In the genomic region with DNA sequence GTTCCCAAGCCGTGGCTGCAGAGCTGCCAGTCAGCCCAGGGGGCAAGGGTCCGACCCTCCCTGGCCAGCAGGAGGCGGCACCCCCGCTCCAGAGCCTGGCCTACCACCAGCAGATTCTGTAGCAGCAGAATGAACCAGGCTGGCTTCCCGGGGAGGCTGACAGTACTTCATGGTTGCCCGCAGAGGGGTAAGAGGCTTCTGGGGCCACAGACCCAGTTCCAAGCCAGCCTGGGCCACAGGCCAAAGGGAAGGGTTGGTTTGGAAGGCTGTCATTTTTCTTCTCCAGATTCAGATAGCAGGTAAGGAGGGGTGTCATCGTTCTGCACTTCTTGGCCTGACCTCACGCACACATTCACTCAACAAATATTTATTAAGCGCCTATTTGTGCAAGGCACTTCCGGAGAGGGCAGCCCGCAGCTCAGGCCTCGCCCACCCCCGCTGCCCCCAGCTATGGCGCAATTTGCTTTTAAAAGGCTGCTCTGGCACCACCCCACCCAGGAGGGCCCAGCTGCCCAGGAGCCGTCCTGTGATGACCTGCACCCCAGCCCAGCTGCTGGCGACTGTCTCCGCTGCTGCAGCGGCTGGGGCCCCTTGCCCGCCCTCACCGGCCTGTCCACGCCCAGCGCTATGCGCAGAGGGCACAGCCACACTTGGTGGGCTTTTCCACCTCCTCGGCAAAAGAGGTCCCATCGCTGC, we compare ENCODE assay signal across 1 cellular context.
A peak's percentile ranks its signal among the peaks of the same experiment; 100 is the strongest.
TF ChIP-seq lines count a peak whose summit lies in the region.

No MANE protein-coding gene starts in this region.

TF ChIP-seq in HepG2, 621 proteins besides CTCF, POLR2A, EP300 and RAD21 (continued from another document and continues in another):
- TF ChIP-seq, protein P1, sequence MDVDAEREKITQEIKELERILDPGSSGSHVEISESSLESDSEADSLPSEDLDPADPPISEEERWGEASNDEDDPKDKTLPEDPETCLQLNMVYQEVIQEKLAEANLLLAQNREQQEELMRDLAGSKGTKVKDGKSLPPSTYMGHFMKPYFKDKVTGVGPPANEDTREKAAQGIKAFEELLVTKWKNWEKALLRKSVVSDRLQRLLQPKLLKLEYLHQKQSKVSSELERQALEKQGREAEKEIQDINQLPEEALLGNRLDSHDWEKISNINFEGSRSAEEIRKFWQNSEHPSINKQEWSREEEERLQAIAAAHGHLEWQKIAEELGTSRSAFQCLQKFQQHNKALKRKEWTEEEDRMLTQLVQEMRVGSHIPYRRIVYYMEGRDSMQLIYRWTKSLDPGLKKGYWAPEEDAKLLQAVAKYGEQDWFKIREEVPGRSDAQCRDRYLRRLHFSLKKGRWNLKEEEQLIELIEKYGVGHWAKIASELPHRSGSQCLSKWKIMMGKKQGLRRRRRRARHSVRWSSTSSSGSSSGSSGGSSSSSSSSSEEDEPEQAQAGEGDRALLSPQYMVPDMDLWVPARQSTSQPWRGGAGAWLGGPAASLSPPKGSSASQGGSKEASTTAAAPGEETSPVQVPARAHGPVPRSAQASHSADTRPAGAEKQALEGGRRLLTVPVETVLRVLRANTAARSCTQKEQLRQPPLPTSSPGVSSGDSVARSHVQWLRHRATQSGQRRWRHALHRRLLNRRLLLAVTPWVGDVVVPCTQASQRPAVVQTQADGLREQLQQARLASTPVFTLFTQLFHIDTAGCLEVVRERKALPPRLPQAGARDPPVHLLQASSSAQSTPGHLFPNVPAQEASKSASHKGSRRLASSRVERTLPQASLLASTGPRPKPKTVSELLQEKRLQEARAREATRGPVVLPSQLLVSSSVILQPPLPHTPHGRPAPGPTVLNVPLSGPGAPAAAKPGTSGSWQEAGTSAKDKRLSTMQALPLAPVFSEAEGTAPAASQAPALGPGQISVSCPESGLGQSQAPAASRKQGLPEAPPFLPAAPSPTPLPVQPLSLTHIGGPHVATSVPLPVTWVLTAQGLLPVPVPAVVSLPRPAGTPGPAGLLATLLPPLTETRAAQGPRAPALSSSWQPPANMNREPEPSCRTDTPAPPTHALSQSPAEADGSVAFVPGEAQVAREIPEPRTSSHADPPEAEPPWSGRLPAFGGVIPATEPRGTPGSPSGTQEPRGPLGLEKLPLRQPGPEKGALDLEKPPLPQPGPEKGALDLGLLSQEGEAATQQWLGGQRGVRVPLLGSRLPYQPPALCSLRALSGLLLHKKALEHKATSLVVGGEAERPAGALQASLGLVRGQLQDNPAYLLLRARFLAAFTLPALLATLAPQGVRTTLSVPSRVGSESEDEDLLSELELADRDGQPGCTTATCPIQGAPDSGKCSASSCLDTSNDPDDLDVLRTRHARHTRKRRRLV (CRISPR knock-in tag; IDR thresholded peaks at IDR 0.05), result no peak
- TF ChIP-seq NCOA5 (CRISPR knock-in tag; IDR thresholded peaks at IDR 0.05) (no peak), AGO2 (optimal IDR thresholded peaks at IDR 0.05; ENCODE audit: low read depth, low read length) (peak; percentile 71), ZSCAN29 (CRISPR knock-in tag; conservative IDR thresholded peaks at IDR 0.05) (no peak), ZMYM4 (CRISPR knock-in tag; IDR thresholded peaks at IDR 0.05) (0 out of 2 replicates have a peak, but pooled peaks have one; percentile 38), MAF1 (CRISPR knock-in tag; IDR thresholded peaks at IDR 0.05; ENCODE audit: borderline replicate concordance) (no peak), ZNF232 (CRISPR knock-in tag; IDR thresholded peaks at IDR 0.05; ENCODE audit: borderline replicate concordance) (no peak), ZNF546 (CRISPR knock-in tag; conservative IDR thresholded peaks at IDR 0.05) (0 out of 2 replicates have a peak, but pooled peaks have one; percentile 8), ZNF207 (IDR thresholded peaks at IDR 0.05; ENCODE audit: borderline replicate concordance) (no peak), ZNF501 (CRISPR knock-in tag; IDR thresholded peaks at IDR 0.05) (peak; percentile 75), KDM3A (CRISPR knock-in tag; IDR thresholded peaks at IDR 0.05; ENCODE audit: low read depth) (0 out of 2 replicates have a peak, but pooled peaks have one; percentile 18), ISL2 (CRISPR knock-in tag; IDR thresholded peaks at IDR 0.05) (0 out of 2 replicates have a peak, but pooled peaks have one; percentile 34), ZNF713 (CRISPR knock-in tag; IDR thresholded peaks at IDR 0.05) (no peak), ZNF619 (CRISPR knock-in tag; IDR thresholded peaks at IDR 0.05) (no peak), ZBTB7B (CRISPR knock-in tag; IDR thresholded peaks at IDR 0.05) (peak; percentile 74; the same call in 1 of the 2 replicates), SOX13 (IDR thresholded peaks at IDR 0.05) (no peak), SOX13 (CRISPR knock-in tag; conservative IDR thresholded peaks at IDR 0.05 in 1 of 2, IDR thresholded peaks at IDR 0.05 in 1 of 2) (peak in 1 of 2 experiments; percentile 44; a peak in 1 of 4 replicates), ZNF138 (CRISPR knock-in tag; IDR thresholded peaks at IDR 0.05; ENCODE audit: low read depth) (no peak), RNF2 (conservative IDR thresholded peaks at IDR 0.05; ENCODE audit: low read depth) (no peak), RFX3 (CRISPR knock-in tag; IDR thresholded peaks at IDR 0.05) (no peak), KLF15 (CRISPR knock-in tag; IDR thresholded peaks at IDR 0.05; ENCODE audit: borderline replicate concordance) (no peak)
- TF ChIP-seq, protein P2, sequence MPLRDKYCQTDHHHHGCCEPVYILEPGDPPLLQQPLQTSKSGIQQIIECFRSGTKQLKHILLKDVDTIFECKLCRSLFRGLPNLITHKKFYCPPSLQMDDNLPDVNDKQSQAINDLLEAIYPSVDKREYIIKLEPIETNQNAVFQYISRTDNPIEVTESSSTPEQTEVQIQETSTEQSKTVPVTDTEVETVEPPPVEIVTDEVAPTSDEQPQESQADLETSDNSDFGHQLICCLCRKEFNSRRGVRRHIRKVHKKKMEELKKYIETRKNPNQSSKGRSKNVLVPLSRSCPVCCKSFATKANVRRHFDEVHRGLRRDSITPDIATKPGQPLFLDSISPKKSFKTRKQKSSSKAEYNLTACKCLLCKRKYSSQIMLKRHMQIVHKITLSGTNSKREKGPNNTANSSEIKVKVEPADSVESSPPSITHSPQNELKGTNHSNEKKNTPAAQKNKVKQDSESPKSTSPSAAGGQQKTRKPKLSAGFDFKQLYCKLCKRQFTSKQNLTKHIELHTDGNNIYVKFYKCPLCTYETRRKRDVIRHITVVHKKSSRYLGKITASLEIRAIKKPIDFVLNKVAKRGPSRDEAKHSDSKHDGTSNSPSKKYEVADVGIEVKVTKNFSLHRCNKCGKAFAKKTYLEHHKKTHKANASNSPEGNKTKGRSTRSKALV (CRISPR knock-in tag; IDR thresholded peaks at IDR 0.05), result no peak
- TF ChIP-seq, protein P3, sequence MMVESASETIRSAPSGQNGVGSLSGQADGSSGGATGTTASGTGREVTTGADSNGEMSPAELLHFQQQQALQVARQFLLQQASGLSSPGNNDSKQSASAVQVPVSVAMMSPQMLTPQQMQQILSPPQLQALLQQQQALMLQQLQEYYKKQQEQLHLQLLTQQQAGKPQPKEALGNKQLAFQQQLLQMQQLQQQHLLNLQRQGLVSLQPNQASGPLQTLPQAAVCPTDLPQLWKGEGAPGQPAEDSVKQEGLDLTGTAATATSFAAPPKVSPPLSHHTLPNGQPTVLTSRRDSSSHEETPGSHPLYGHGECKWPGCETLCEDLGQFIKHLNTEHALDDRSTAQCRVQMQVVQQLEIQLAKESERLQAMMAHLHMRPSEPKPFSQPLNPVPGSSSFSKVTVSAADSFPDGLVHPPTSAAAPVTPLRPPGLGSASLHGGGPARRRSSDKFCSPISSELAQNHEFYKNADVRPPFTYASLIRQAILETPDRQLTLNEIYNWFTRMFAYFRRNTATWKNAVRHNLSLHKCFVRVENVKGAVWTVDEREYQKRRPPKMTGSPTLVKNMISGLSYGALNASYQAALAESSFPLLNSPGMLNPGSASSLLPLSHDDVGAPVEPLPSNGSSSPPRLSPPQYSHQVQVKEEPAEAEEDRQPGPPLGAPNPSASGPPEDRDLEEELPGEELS (CRISPR knock-in tag; IDR thresholded peaks at IDR 0.05), result peak; percentile 11; the same call in 1 of the 2 replicates
- TF ChIP-seq, protein P4, sequence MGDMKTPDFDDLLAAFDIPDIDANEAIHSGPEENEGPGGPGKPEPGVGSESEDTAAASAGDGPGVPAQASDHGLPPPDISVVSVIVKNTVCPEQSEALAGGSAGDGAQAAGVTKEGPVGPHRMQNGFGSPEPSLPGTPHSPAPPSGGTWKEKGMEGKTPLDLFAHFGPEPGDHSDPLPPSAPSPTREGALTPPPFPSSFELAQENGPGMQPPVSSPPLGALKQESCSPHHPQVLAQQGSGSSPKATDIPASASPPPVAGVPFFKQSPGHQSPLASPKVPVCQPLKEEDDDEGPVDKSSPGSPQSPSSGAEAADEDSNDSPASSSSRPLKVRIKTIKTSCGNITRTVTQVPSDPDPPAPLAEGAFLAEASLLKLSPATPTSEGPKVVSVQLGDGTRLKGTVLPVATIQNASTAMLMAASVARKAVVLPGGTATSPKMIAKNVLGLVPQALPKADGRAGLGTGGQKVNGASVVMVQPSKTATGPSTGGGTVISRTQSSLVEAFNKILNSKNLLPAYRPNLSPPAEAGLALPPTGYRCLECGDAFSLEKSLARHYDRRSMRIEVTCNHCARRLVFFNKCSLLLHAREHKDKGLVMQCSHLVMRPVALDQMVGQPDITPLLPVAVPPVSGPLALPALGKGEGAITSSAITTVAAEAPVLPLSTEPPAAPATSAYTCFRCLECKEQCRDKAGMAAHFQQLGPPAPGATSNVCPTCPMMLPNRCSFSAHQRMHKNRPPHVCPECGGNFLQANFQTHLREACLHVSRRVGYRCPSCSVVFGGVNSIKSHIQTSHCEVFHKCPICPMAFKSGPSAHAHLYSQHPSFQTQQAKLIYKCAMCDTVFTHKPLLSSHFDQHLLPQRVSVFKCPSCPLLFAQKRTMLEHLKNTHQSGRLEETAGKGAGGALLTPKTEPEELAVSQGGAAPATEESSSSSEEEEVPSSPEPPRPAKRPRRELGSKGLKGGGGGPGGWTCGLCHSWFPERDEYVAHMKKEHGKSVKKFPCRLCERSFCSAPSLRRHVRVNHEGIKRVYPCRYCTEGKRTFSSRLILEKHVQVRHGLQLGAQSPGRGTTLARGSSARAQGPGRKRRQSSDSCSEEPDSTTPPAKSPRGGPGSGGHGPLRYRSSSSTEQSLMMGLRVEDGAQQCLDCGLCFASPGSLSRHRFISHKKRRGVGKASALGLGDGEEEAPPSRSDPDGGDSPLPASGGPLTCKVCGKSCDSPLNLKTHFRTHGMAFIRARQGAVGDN (CRISPR knock-in tag; IDR thresholded peaks at IDR 0.05), result peak; percentile 80
- TF ChIP-seq, protein P5, sequence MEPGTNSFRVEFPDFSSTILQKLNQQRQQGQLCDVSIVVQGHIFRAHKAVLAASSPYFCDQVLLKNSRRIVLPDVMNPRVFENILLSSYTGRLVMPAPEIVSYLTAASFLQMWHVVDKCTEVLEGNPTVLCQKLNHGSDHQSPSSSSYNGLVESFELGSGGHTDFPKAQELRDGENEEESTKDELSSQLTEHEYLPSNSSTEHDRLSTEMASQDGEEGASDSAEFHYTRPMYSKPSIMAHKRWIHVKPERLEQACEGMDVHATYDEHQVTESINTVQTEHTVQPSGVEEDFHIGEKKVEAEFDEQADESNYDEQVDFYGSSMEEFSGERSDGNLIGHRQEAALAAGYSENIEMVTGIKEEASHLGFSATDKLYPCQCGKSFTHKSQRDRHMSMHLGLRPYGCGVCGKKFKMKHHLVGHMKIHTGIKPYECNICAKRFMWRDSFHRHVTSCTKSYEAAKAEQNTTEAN (CRISPR knock-in tag; conservative IDR thresholded peaks at IDR 0.05), result peak; percentile 93
- TF ChIP-seq, protein P6, sequence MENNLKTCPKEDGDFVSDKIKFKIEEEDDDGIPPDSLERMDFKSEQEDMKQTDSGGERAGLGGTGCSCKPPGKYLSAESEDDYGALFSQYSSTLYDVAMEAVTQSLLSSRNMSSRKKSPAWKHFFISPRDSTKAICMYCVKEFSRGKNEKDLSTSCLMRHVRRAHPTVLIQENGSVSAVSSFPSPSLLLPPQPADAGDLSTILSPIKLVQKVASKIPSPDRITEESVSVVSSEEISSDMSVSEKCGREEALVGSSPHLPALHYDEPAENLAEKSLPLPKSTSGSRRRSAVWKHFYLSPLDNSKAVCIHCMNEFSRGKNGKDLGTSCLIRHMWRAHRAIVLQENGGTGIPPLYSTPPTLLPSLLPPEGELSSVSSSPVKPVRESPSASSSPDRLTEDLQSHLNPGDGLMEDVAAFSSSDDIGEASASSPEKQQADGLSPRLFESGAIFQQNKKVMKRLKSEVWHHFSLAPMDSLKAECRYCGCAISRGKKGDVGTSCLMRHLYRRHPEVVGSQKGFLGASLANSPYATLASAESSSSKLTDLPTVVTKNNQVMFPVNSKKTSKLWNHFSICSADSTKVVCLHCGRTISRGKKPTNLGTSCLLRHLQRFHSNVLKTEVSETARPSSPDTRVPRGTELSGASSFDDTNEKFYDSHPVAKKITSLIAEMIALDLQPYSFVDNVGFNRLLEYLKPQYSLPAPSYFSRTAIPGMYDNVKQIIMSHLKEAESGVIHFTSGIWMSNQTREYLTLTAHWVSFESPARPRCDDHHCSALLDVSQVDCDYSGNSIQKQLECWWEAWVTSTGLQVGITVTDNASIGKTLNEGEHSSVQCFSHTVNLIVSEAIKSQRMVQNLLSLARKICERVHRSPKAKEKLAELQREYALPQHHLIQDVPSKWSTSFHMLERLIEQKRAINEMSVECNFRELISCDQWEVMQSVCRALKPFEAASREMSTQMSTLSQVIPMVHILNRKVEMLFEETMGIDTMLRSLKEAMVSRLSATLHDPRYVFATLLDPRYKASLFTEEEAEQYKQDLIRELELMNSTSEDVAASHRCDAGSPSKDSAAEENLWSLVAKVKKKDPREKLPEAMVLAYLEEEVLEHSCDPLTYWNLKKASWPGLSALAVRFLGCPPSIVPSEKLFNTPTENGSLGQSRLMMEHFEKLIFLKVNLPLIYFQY (CRISPR knock-in tag; IDR thresholded peaks at IDR 0.05; ENCODE audit: borderline replicate concordance), result no peak
- TF ChIP-seq, protein P7, sequence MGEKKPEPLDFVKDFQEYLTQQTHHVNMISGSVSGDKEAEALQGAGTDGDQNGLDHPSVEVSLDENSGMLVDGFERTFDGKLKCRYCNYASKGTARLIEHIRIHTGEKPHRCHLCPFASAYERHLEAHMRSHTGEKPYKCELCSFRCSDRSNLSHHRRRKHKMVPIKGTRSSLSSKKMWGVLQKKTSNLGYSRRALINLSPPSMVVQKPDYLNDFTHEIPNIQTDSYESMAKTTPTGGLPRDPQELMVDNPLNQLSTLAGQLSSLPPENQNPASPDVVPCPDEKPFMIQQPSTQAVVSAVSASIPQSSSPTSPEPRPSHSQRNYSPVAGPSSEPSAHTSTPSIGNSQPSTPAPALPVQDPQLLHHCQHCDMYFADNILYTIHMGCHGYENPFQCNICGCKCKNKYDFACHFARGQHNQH (CRISPR knock-in tag; IDR thresholded peaks at IDR 0.05), result no peak
